ENCODE assay signal across 8 cellular contexts in genomic region chr2:123207245-123207644, GRCh38.
"Had no signal": no experiment of that assay in that cellular context is flagged by ENCODE, and none has a peak within 500 bp of the region (broad histone marks: within the 10 kb centered on the region; RNA-seq: fewer than 3 reads in every experiment).

No MANE protein-coding gene starts in this region.

- DNase-seq: GDM1, GF-D8 had no signal

- H3K4me3 ChIP-seq: GM12878 had no signal

- ATAC-seq: GM12878 had no signal

- FAIRE-seq: G401.6, GM12878, GM12891, GM12892, GM18507, GM19239 had no signal
